In the genomic region with DNA sequence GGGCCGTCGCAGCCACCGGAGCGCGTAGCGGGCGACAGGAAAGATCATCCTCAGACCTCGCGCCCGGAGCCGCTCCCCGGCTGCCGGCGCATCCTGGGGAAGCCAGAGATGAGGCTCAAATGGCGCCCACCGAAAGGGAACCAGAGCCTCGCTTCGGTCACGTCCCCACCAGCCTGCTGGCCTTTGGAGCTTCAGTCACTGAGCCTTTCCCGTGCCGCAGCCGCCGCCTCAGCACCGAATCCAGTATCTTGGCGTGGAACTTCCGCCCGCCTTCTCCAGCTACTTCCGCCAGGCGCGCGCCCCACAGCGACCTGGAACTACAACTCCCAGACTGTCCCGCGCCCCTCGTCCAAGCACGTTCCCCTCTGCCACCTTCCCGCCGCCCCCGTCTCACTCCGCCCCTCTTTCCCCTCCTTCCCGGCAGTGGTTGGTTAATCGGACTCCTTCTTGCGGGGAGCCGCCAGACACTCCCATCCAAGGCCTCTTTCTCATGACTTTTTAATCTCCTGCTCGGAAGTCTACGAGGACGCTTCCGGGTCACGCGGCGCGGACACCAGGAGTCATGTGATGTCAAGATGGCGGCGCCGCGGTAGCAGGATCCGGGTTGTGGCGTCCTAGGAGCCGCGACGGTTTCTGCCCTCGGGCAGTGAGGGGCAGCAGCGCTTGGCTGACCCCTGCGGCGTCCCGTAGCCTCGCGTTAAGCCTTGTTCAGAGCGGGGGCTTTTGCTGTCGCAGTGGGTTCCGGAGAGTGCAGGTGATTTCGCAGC, we compare ENCODE assay signal across 1 cellular context.
A peak's percentile ranks its signal among the peaks of the same experiment; 100 is the strongest.
TF ChIP-seq lines count a peak whose summit lies in the region.

A gene with protein sequence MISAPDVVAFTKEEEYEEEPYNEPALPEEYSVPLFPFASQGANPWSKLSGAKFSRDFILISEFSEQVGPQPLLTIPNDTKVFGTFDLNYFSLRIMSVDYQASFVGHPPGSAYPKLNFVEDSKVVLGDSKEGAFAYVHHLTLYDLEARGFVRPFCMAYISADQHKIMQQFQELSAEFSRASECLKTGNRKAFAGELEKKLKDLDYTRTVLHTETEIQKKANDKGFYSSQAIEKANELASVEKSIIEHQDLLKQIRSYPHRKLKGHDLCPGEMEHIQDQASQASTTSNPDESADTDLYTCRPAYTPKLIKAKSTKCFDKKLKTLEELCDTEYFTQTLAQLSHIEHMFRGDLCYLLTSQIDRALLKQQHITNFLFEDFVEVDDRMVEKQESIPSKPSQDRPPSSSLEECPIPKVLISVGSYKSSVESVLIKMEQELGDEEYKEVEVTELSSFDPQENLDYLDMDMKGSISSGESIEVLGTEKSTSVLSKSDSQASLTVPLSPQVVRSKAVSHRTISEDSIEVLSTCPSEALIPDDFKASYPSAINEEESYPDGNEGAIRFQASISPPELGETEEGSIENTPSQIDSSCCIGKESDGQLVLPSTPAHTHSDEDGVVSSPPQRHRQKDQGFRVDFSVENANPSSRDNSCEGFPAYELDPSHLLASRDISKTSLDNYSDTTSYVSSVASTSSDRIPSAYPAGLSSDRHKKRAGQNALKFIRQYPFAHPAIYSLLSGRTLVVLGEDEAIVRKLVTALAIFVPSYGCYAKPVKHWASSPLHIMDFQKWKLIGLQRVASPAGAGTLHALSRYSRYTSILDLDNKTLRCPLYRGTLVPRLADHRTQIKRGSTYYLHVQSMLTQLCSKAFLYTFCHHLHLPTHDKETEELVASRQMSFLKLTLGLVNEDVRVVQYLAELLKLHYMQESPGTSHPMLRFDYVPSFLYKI (plus strand): TSS at position 563 of the 767 bp plus-strand sequence. CDS start 497 bp downstream, outside the sequence.
A gene with protein sequence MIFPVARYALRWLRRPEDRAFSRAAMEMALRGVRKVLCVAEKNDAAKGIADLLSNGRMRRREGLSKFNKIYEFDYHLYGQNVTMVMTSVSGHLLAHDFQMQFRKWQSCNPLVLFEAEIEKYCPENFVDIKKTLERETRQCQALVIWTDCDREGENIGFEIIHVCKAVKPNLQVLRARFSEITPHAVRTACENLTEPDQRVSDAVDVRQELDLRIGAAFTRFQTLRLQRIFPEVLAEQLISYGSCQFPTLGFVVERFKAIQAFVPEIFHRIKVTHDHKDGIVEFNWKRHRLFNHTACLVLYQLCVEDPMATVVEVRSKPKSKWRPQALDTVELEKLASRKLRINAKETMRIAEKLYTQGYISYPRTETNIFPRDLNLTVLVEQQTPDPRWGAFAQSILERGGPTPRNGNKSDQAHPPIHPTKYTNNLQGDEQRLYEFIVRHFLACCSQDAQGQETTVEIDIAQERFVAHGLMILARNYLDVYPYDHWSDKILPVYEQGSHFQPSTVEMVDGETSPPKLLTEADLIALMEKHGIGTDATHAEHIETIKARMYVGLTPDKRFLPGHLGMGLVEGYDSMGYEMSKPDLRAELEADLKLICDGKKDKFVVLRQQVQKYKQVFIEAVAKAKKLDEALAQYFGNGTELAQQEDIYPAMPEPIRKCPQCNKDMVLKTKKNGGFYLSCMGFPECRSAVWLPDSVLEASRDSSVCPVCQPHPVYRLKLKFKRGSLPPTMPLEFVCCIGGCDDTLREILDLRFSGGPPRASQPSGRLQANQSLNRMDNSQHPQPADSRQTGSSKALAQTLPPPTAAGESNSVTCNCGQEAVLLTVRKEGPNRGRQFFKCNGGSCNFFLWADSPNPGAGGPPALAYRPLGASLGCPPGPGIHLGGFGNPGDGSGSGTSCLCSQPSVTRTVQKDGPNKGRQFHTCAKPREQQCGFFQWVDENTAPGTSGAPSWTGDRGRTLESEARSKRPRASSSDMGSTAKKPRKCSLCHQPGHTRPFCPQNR (minus strand): TSS at position 264 of the 767 bp plus-strand sequence. CDS start 216 bp downstream, at position 48.

TF ChIP-seq in HEK293, 187 proteins besides CTCF, POLR2A, EP300 and RAD21 (continued from another document and continues in another):
- TF ChIP-seq, protein P1, sequence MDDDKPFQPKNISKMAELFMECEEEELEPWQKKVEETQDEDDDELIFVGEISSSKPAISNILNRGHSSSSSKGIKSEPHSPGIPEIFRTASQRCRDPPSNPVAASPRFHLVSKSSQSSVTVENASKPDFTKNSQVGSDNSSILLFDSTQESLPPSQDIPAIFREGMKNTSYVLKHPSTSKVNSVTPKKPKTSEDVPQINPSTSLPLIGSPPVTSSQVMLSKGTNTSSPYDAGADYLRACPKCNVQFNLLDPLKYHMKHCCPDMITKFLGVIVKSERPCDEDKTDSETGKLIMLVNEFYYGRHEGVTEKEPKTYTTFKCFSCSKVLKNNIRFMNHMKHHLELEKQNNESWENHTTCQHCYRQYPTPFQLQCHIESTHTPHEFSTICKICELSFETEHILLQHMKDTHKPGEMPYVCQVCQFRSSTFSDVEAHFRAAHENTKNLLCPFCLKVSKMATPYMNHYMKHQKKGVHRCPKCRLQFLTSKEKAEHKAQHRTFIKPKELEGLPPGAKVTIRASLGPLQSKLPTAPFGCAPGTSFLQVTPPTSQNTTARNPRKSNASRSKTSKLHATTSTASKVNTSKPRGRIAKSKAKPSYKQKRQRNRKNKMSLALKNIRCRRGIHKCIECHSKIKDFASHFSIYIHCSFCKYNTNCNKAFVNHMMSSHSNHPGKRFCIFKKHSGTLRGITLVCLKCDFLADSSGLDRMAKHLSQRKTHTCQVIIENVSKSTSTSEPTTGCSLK (tag by site-specific recombination; IDR thresholded peaks at IDR 0.05), result no peak
- TF ChIP-seq TRIM28 (IDR thresholded peaks at IDR 0.05; ENCODE audit: borderline replicate concordance, low read length) (no peak), ZNF133 (tag by site-specific recombination; IDR thresholded peaks at IDR 0.05) (no peak), ZEB2 (tag by site-specific recombination; IDR thresholded peaks at IDR 0.05) (peak; percentile 67; the same call in 1 of the 2 replicates), ZNF155 (tag by site-specific recombination; IDR thresholded peaks at IDR 0.05) (no peak), HOXC10 (CRISPR knock-in tag; IDR thresholded peaks at IDR 0.05) (peak; percentile 92), ZNF416 (tag by site-specific recombination; IDR thresholded peaks at IDR 0.05) (no peak), ZNF544 (tag by site-specific recombination; IDR thresholded peaks at IDR 0.05) (no peak), KLF8 (tag by site-specific recombination; IDR thresholded peaks at IDR 0.05) (peak; percentile 88), ZNF423 (tag by site-specific recombination; IDR thresholded peaks at IDR 0.05) (no peak), ZNF391 (tag by site-specific recombination; IDR thresholded peaks at IDR 0.05; ENCODE audit: borderline replicate concordance, low read depth) (no peak; the same call in 1 of the 2 replicates), ZNF549 (tag by site-specific recombination; IDR thresholded peaks at IDR 0.05) (no peak), ZNF76 (tag by site-specific recombination; IDR thresholded peaks at IDR 0.05; ENCODE audit: borderline replicate concordance, low read depth) (peak; percentile 98), GLI4 (tag by site-specific recombination; IDR thresholded peaks at IDR 0.05) (0 out of 2 replicates have a peak, but pooled peaks have one; percentile 85), ZNF670 (tag by site-specific recombination; IDR thresholded peaks at IDR 0.05; ENCODE audit: low read depth) (no peak)
- TF ChIP-seq, protein P2, sequence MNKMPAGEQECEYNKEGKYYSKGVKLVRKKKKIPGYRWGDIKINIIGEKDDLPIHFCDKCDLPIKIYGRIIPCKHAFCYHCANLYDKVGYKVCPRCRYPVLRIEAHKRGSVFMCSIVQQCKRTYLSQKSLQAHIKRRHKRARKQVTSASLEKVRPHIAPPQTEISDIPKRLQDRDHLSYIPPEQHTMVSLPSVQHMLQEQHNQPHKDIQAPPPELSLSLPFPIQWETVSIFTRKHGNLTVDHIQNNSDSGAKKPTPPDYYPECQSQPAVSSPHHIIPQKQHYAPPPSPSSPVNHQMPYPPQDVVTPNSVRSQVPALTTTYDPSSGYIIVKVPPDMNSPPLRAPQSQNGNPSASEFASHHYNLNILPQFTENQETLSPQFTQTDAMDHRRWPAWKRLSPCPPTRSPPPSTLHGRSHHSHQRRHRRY (tag by site-specific recombination; IDR thresholded peaks at IDR 0.05), result no peak
- TF ChIP-seq, protein P3, sequence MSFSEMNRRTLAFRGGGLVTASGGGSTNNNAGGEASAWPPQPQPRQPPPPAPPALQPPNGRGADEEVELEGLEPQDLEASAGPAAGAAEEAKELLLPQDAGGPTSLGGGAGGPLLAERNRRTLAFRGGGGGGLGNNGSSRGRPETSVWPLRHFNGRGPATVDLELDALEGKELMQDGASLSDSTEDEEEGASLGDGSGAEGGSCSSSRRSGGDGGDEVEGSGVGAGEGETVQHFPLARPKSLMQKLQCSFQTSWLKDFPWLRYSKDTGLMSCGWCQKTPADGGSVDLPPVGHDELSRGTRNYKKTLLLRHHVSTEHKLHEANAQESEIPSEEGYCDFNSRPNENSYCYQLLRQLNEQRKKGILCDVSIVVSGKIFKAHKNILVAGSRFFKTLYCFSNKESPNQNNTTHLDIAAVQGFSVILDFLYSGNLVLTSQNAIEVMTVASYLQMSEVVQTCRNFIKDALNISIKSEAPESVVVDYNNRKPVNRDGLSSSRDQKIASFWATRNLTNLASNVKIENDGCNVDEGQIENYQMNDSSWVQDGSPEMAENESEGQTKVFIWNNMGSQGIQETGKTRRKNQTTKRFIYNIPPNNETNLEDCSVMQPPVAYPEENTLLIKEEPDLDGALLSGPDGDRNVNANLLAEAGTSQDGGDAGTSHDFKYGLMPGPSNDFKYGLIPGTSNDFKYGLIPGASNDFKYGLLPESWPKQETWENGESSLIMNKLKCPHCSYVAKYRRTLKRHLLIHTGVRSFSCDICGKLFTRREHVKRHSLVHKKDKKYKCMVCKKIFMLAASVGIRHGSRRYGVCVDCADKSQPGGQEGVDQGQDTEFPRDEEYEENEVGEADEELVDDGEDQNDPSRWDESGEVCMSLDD (tag by site-specific recombination; IDR thresholded peaks at IDR 0.05), result no peak; the same call in 1 of the 2 replicates
- TF ChIP-seq, protein P4, sequence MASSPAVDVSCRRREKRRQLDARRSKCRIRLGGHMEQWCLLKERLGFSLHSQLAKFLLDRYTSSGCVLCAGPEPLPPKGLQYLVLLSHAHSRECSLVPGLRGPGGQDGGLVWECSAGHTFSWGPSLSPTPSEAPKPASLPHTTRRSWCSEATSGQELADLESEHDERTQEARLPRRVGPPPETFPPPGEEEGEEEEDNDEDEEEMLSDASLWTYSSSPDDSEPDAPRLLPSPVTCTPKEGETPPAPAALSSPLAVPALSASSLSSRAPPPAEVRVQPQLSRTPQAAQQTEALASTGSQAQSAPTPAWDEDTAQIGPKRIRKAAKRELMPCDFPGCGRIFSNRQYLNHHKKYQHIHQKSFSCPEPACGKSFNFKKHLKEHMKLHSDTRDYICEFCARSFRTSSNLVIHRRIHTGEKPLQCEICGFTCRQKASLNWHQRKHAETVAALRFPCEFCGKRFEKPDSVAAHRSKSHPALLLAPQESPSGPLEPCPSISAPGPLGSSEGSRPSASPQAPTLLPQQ (tag by site-specific recombination; IDR thresholded peaks at IDR 0.05), result peak; percentile 66; the same call in 1 of the 2 replicates
- TF ChIP-seq, protein P5, sequence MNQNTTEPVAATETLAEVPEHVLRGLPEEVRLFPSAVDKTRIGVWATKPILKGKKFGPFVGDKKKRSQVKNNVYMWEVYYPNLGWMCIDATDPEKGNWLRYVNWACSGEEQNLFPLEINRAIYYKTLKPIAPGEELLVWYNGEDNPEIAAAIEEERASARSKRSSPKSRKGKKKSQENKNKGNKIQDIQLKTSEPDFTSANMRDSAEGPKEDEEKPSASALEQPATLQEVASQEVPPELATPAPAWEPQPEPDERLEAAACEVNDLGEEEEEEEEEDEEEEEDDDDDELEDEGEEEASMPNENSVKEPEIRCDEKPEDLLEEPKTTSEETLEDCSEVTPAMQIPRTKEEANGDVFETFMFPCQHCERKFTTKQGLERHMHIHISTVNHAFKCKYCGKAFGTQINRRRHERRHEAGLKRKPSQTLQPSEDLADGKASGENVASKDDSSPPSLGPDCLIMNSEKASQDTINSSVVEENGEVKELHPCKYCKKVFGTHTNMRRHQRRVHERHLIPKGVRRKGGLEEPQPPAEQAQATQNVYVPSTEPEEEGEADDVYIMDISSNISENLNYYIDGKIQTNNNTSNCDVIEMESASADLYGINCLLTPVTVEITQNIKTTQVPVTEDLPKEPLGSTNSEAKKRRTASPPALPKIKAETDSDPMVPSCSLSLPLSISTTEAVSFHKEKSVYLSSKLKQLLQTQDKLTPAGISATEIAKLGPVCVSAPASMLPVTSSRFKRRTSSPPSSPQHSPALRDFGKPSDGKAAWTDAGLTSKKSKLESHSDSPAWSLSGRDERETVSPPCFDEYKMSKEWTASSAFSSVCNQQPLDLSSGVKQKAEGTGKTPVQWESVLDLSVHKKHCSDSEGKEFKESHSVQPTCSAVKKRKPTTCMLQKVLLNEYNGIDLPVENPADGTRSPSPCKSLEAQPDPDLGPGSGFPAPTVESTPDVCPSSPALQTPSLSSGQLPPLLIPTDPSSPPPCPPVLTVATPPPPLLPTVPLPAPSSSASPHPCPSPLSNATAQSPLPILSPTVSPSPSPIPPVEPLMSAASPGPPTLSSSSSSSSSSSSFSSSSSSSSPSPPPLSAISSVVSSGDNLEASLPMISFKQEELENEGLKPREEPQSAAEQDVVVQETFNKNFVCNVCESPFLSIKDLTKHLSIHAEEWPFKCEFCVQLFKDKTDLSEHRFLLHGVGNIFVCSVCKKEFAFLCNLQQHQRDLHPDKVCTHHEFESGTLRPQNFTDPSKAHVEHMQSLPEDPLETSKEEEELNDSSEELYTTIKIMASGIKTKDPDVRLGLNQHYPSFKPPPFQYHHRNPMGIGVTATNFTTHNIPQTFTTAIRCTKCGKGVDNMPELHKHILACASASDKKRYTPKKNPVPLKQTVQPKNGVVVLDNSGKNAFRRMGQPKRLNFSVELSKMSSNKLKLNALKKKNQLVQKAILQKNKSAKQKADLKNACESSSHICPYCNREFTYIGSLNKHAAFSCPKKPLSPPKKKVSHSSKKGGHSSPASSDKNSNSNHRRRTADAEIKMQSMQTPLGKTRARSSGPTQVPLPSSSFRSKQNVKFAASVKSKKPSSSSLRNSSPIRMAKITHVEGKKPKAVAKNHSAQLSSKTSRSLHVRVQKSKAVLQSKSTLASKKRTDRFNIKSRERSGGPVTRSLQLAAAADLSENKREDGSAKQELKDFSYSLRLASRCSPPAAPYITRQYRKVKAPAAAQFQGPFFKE (tag by site-specific recombination; IDR thresholded peaks at IDR 0.05; ENCODE audit: borderline replicate concordance), result no peak
- TF ChIP-seq, protein P6, sequence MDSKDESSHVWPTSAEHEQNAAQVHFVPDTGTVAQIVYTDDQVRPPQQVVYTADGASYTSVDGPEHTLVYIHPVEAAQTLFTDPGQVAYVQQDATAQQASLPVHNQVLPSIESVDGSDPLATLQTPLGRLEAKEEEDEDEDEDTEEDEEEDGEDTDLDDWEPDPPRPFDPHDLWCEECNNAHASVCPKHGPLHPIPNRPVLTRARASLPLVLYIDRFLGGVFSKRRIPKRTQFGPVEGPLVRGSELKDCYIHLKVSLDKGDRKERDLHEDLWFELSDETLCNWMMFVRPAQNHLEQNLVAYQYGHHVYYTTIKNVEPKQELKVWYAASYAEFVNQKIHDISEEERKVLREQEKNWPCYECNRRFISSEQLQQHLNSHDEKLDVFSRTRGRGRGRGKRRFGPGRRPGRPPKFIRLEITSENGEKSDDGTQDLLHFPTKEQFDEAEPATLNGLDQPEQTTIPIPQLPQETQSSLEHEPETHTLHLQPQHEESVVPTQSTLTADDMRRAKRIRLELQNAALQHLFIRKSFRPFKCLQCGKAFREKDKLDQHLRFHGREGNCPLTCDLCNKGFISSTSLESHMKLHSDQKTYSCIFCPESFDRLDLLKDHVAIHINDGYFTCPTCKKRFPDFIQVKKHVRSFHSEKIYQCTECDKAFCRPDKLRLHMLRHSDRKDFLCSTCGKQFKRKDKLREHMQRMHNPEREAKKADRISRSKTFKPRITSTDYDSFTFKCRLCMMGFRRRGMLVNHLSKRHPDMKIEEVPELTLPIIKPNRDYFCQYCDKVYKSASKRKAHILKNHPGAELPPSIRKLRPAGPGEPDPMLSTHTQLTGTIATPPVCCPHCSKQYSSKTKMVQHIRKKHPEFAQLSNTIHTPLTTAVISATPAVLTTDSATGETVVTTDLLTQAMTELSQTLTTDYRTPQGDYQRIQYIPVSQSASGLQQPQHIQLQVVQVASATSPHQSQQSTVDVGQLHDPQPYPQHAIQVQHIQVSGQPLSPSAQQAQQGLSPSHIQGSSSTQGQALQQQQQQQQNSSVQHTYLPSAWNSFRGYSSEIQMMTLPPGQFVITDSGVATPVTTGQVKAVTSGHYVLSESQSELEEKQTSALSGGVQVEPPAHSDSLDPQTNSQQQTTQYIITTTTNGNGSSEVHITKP (tag by site-specific recombination; IDR thresholded peaks at IDR 0.05), result peak; percentile 80
